21 cellular contexts compared by ENCODE assay signal in genomic region chr15:75363786-75364185, GRCh38. TPM values are rescaled to one million over a fixed set of nuclear protein-coding genes. Genes with fewer than 3 reads are reported as not detected.
"Had no signal": no experiment of that assay in that cellular context is flagged by ENCODE, and none has a peak within 500 bp of the region (broad histone marks: within the 10 kb centered on the region; RNA-seq: fewer than 3 reads in every experiment).

No MANE protein-coding gene starts in this region.

- DNase-seq: IMR-90, Kasumi-1, MM.1S, NCI-H1092 treated with DMSO at 0.1 percent for 48 hours, NCI-H1436, NCI-H1694, NCI-H187 treated with DMSO at 0.1 percent for 48 hours, NCI-H2029 treated with DMSO at 0.1 percent for 48 hours, NCI-H2107, NCI-H2227 treated with DMSO at 0.1 percent for 48 hours, NCI-H524, NCI-H69, NCI-H774, Right ventricle myocardium superior, RPMI8226, SIG-M5, SK-N-SH, SW 1271 had no signal

- H3K9me3 ChIP-seq: SK-N-SH had no signal

- ATAC-seq: HepG2 had no signal

- H3K27ac ChIP-seq: KMS-11 had no signal

RNA-seq across cellular contexts. Expression of gene NEIL1, which starts 16.9 kb away (rescaled TPM):
- total RNA-seq: HT1080 had no signal
